10 cellular contexts compared by ENCODE assay signal in genomic region chr2:219246559-219246958, GRCh38. TPM values are rescaled to one million over a fixed set of nuclear protein-coding genes. Genes with fewer than 3 reads are reported as not detected.
A peak's percentile ranks its signal among the peaks of the same experiment; 100 is the strongest.
DNase-seq lines count a peak whose midpoint lies in the region; ATAC-seq, FAIRE-seq and TF ChIP-seq lines count a peak whose summit lies in the region.
"Had no signal": no experiment of that assay in that cellular context is flagged by ENCODE, and none has a peak within 500 bp of the region (broad histone marks: within the 10 kb centered on the region; RNA-seq: fewer than 3 reads in every experiment).

No MANE protein-coding gene starts in this region.

- H3K4me1 Mint-ChIP-seq in activated T-cell treated with anti-CD3 and anti-CD28 coated beads, Interleukin-2, amount 50 U/mL, for 4 hours (ENCODE audit: low read depth): peaks cover 70% of the 10 kb centered on the region
- peaks cover 40% of the 10 kb centered on the region for H3K4me1 Mint-ChIP-seq in activated T-helper 17 cell treated with anti-CD3 and anti-CD28 coated beads, Interleukin-2, amount 50 U/mL, for 72 hours

- no peak for TF ChIP-seq CTCF in kidney (IDR thresholded peaks at IDR 0.05; ENCODE audit: borderline replicate concordance, extremely low read depth, insufficient read depth)

- 93% methylated on average over 10 of the region's 10 CpGs for WGBS in thymus

- DNase-seq in activated T-cell treated with anti-CD3 and anti-CD28 coated beads, Interleukin-2, amount 50 U/mL, for 4 hours: no peak
- DNase-seq in activated T-cell treated with anti-CD3 and anti-CD28 coated beads, Interleukin-2, amount 50 U/mL, for 1 hour: no peak
- DNase-seq in kidney (peak; percentile 23), midbrain (lab: John Stamatoyannopoulos, UW) (no peak)
- DNase-seq: amygdala, T-helper 9 cell had no signal

- no peaks in the 10 kb centered on the region for H3K27me3 Mint-ChIP-seq in activated T-cell treated with anti-CD3 and anti-CD28 coated beads, Interleukin-2, amount 50 U/mL, for 4 hours (ENCODE audit: low read depth)
- no peaks in the 10 kb centered on the region for H3K27me3 Mint-ChIP-seq in activated T-helper 17 cell treated with anti-CD3 and anti-CD28 coated beads, Interleukin-2, amount 50 U/mL, for 72 hours

- no peak overlapping the region for H3K9ac ChIP-seq in kidney (ENCODE audit: low read length in 2 of 2)

- H3K36me3 ChIP-seq in kidney (ENCODE audit: control insufficient read depth in 1 of 2, insufficient read depth in 2 of 2, low read length in 2 of 2): peaks cover 3 to 12% of the 10 kb centered on the region in 2 donors
- peaks cover 23% of the 10 kb centered on the region for H3K36me3 ChIP-seq in thymus (ENCODE audit: control insufficient read depth, insufficient read depth)

- H3K4me3 ChIP-seq in kidney (ENCODE audit: low read length in 2 of 2) (no peak overlapping the region), thymus (ENCODE audit: low read length) (peak overlapping the region; percentile 98)

- H3K27ac ChIP-seq in kidney (ENCODE audit: low read depth in 2 of 2, low read length in 2 of 2) (peak overlapping the region in 1 of 2 donors; percentile 98), thymus (ENCODE audit: low read depth) (peak overlapping the region; percentile 72)

- H3K9me3 Mint-ChIP-seq in activated T-cell treated with anti-CD3 and anti-CD28 coated beads, Interleukin-2, amount 50 U/mL, for 4 hours: no peaks in the 10 kb centered on the region
- no peaks in the 10 kb centered on the region for H3K9me3 Mint-ChIP-seq in activated T-helper 17 cell treated with anti-CD3 and anti-CD28 coated beads, Interleukin-2, amount 50 U/mL, for 72 hours

- peaks cover 51 to 66% of the 10 kb centered on the region in 2 donors for H3K4me1 ChIP-seq in kidney (ENCODE audit: control insufficient read depth in 1 of 2, insufficient read depth in 1 of 2, low read depth in 1 of 2, low read length in 2 of 2)
- H3K4me1 ChIP-seq in thymus (ENCODE audit: control insufficient read depth, insufficient read depth, low read length): peaks cover 43% of the 10 kb centered on the region

- peak overlapping the region; percentile 94 for H3K27ac Mint-ChIP-seq in activated T-helper 17 cell treated with anti-CD3 and anti-CD28 coated beads, Interleukin-2, amount 50 U/mL, for 72 hours

- H3K36me3 Mint-ChIP-seq in activated T-cell treated with anti-CD3 and anti-CD28 coated beads, Interleukin-2, amount 50 U/mL, for 4 hours (ENCODE audit: insufficient read depth): peaks cover 24% of the 10 kb centered on the region
- peaks cover 53% of the 10 kb centered on the region for H3K36me3 Mint-ChIP-seq in activated T-helper 17 cell treated with anti-CD3 and anti-CD28 coated beads, Interleukin-2, amount 50 U/mL, for 72 hours (ENCODE audit: low read depth)

- FAIRE-seq in kidney (lab: Jason Lieb, UNC): no peak

- intact Hi-C loops in kidney (cut with DNase I): no loop called here

- peak overlapping the region; percentile 97 for H3K4me3 Mint-ChIP-seq in activated T-cell treated with anti-CD3 and anti-CD28 coated beads, Interleukin-2, amount 50 U/mL, for 4 hours
- H3K4me3 Mint-ChIP-seq in activated T-helper 17 cell treated with anti-CD3 and anti-CD28 coated beads, Interleukin-2, amount 50 U/mL, for 72 hours: peak overlapping the region; percentile 81

- H3K9me3 ChIP-seq in kidney (ENCODE audit: control insufficient read depth in 1 of 2, low read length in 2 of 2) (no peaks in the 10 kb centered on the region), thymus (ENCODE audit: control insufficient read depth) (no peaks in the 10 kb centered on the region)

- ATAC-seq in activated T-cell treated with anti-CD3 and anti-CD28 coated beads, Interleukin-2, amount 50 U/mL, for 4 hours: no peak
- ATAC-seq in activated T-helper 17 cell treated with anti-CD3 and anti-CD28 coated beads, Interleukin-2, amount 50 U/mL, for 72 hours (replicated peaks): no peak
- no peak for ATAC-seq in HG02759 (IDR thresholded peaks at IDR 0.05; ENCODE audit: unreplicated experiment)
- no peak for ATAC-seq in GM19467 (IDR thresholded peaks at IDR 0.05; ENCODE audit: unreplicated experiment)

- peaks cover under 1% of the 10 kb centered on the region for H3K27me3 ChIP-seq in thymus (ENCODE audit: control insufficient read depth, insufficient read depth)

RNA-seq across cellular contexts. Expression of gene STK16, which starts 1.3 kb away (rescaled TPM):
- total RNA-seq in activated T-cell treated with anti-CD3 and anti-CD28 coated beads, Interleukin-2, amount 50 U/mL, for 4 hours: 10 to 100 TPM; 19.1 to 21.3 (median 21.0) TPM
- 10 to 100 TPM; 22.0 to 30.3 TPM for total RNA-seq in activated T-helper 17 cell treated with anti-CD3 and anti-CD28 coated beads, Interleukin-2, amount 50 U/mL, for 72 hours
- 29.9 TPM for total RNA-seq in kidney
- polyA plus RNA-seq in kidney (ENCODE audit: insufficient read depth, low read depth, low replicate concordance) (53.8 TPM), thymus (55.1 TPM)

RNA-seq across cellular contexts. Expression of gene GLB1L, which starts 1.3 kb away (rescaled TPM):
- total RNA-seq in activated T-cell treated with anti-CD3 and anti-CD28 coated beads, Interleukin-2, amount 50 U/mL, for 4 hours: 1 to 10 TPM; 2.3 to 3.2 (median 3.0) TPM
- 1 to 10 TPM; 2.8 to 5.3 TPM for total RNA-seq in activated T-helper 17 cell treated with anti-CD3 and anti-CD28 coated beads, Interleukin-2, amount 50 U/mL, for 72 hours
- total RNA-seq in kidney: 20.6 TPM
- 19.7 TPM for polyA plus RNA-seq in kidney (ENCODE audit: insufficient read depth, low read depth, low replicate concordance)
- 11.3 TPM for polyA plus RNA-seq in thymus

RNA-seq across cellular contexts. Expression of gene TUBA4B, which starts 6.5 kb away (rescaled TPM):
- not detected for total RNA-seq in activated T-cell treated with anti-CD3 and anti-CD28 coated beads, Interleukin-2, amount 50 U/mL, for 4 hours
- total RNA-seq in activated T-helper 17 cell treated with anti-CD3 and anti-CD28 coated beads, Interleukin-2, amount 50 U/mL, for 72 hours: not detected
- total RNA-seq in kidney: 0.98 TPM
- polyA plus RNA-seq in kidney (ENCODE audit: insufficient read depth, low read depth, low replicate concordance) (15.4 TPM), thymus (0.23 TPM)

RNA-seq across cellular contexts. Expression of gene TUBA4A, which starts 7.2 kb away (rescaled TPM):
- 100 to 1,000 TPM; 167 to 201 (median 190) TPM for total RNA-seq in activated T-cell treated with anti-CD3 and anti-CD28 coated beads, Interleukin-2, amount 50 U/mL, for 4 hours
- 100 to 1,000 TPM; 347 to 530 TPM for total RNA-seq in activated T-helper 17 cell treated with anti-CD3 and anti-CD28 coated beads, Interleukin-2, amount 50 U/mL, for 72 hours
- total RNA-seq in kidney: 49.4 TPM
- polyA plus RNA-seq in kidney (ENCODE audit: insufficient read depth, low read depth, low replicate concordance): 156 TPM
- 102 TPM for polyA plus RNA-seq in thymus

RNA-seq across cellular contexts. Expression of gene ANKZF1, which starts 17.0 kb away (rescaled TPM):
- total RNA-seq in activated T-cell treated with anti-CD3 and anti-CD28 coated beads, Interleukin-2, amount 50 U/mL, for 4 hours: 10 to 100 TPM; 40.8 to 52.1 (median 45.5) TPM
- 100 to 1,000 TPM; 109 to 367 TPM for total RNA-seq in activated T-helper 17 cell treated with anti-CD3 and anti-CD28 coated beads, Interleukin-2, amount 50 U/mL, for 72 hours
- 48.9 TPM for total RNA-seq in kidney
- polyA plus RNA-seq in kidney (ENCODE audit: insufficient read depth, low read depth, low replicate concordance) (26.6 TPM), thymus (91.6 TPM)
